ENCODE assay signal across 8 cellular contexts in genomic region chr2:235669983-235670962, GRCh38.
DNase-seq lines count a peak whose midpoint lies in the region; ATAC-seq and TF ChIP-seq lines count a peak whose summit lies in the region.

No MANE protein-coding gene starts in this region.

- H3K9me3 ChIP-seq in ES-I3 (ENCODE audit: control insufficient read depth, insufficient read depth, low read length) (no peaks in the 10 kb centered on the region), esophagus muscularis mucosa (no peaks in the 10 kb centered on the region), aorta (ENCODE audit: control insufficient read depth, low read length) (no peaks in the 10 kb centered on the region)

- H3K36me3 ChIP-seq in ES-I3 (ENCODE audit: insufficient read depth, low read length) (no peaks in the 10 kb centered on the region), esophagus muscularis mucosa (no peaks in the 10 kb centered on the region), aorta (ENCODE audit: control insufficient read depth in 1 of 2, insufficient read depth in 2 of 2, low read length in 1 of 2) (no peaks in the 10 kb centered on the region)

- 0% methylated on average over 3 of the region's 148 CpGs for WGBS in esophagus muscularis mucosa
- 1% methylated on average over 71 to 148 of the region's 148 CpGs for WGBS in aorta, 2 donors

- peak; percentile 56 for ATAC-seq in aorta (ENCODE audit: low FRiP score)

- H3K27ac ChIP-seq in esophagus muscularis mucosa (replicated peaks in 1 of 4) (peak overlapping the region; percentile 81 to 86 (median 82)), aorta (ENCODE audit: low read depth in 1 of 2, low read length in 2 of 2) (no peak overlapping the region)

- DNase-seq in NCI-H748 treated with DMSO at 0.1 percent for 48 hours (lab: John Stamatoyannopoulos, UW) (peak; percentile 59), esophagus muscularis mucosa (ENCODE audit: extremely low spot score) (no peak), mucosa of gallbladder (ENCODE audit: low spot score) (peak; percentile 68), aorta (peak; percentile 62 to 87), GM10248 (ENCODE audit: extremely low spot score) (no peak), HK-2 (ENCODE audit: unreplicated experiment) (no peak)
- no peak for DNase-seq in activated naive CD4-positive, alpha-beta T cell (lab: John Stamatoyannopoulos, UW)

- H3K27me3 ChIP-seq in esophagus muscularis mucosa (peaks cover 0 to 5% (median 0%) of the 10 kb centered on the region in 4 donors), aorta (ENCODE audit: control insufficient read depth in 1 of 2, insufficient read depth in 2 of 2, low read length in 1 of 2) (no peaks in the 10 kb centered on the region)

- CTCF ChIA-PET in GM10248 (lab: Yijun Ruan, JAX), result no interaction called here

- peak overlapping the region; percentile 47 for H3K9ac ChIP-seq in ES-I3 (ENCODE audit: low read depth, low read length)

- TF ChIP-seq EP300 in esophagus muscularis mucosa (IDR thresholded peaks at IDR 0.05), result no peak

- no peak for TF ChIP-seq POLR2A in esophagus muscularis mucosa (IDR thresholded peaks at IDR 0.05; ENCODE audit: low read depth)

- H3K4me3 ChIP-seq in esophagus muscularis mucosa (peak overlapping the region; percentile 67 to 83 (median 78)), aorta (ENCODE audit: low read length in 2 of 2) (peak overlapping the region; percentile 61 to 98)

- intact Hi-C loops in esophagus muscularis mucosa (cut with DNase I) (loop anchor here (1.0 to 10.0 kb wide), 3 partner anchors 76 to 175 kb away; partner anchors contain the start of gene AGAP1), aorta (cut with DNase I) (loop anchor here in 1 of 2 donors (5.0 kb wide), 1 partner anchor 68 kb away; no protein-coding TSS in a partner anchor)

- peaks cover 36% of the 10 kb centered on the region for H3K4me1 ChIP-seq in ES-I3 (ENCODE audit: insufficient read depth, low read length)
- H3K4me1 ChIP-seq in esophagus muscularis mucosa, result peaks cover 22 to 74% (median 58%) of the 10 kb centered on the region in 4 donors
- H3K4me1 ChIP-seq in aorta (ENCODE audit: control insufficient read depth in 1 of 2, insufficient read depth in 2 of 2, low read length in 2 of 2), result no peaks in the 10 kb centered on the region

- TF ChIP-seq CTCF in esophagus muscularis mucosa (IDR thresholded peaks at IDR 0.05) (peak; percentile 73 to 88 (median 77)), GM10248 (IDR thresholded peaks at IDR 0.05; ENCODE audit: control extremely low read depth, extremely low read depth, low read depth, missing control alignments) (no peak)

- POLR2A ChIA-PET in GM10248 (lab: Yijun Ruan, JAX), result no interaction called here

Comparison
In these comparisons a context has a peak if more than half of its experiments do, and no peak if none do; other contexts are left out.
1. DNase-seq: peak in NCI-H748 treated with DMSO at 0.1 percent for 48 hours (single experiment), mucosa of gallbladder (single experiment) and aorta (2 of 2); none in esophagus muscularis mucosa (single experiment), GM10248 (single experiment), activated naive CD4-positive, alpha-beta T cell (0 of 4) and HK-2 (single experiment).
2. H3K27ac ChIP-seq: peak in esophagus muscularis mucosa (4 of 4); none in aorta (0 of 2).